In genomic region chr19:12777217-12778019, GRCh38 we compare ENCODE assay signal across 8 cellular contexts. TPM values are rescaled to one million over a fixed set of nuclear protein-coding genes. Genes with fewer than 3 reads are reported as not detected.
DNase-seq lines count a peak whose midpoint lies in the region; ATAC-seq and TF ChIP-seq lines count a peak whose summit lies in the region.

No MANE protein-coding gene starts in this region.

- no peak overlapping the region for H3K27ac ChIP-seq in H9 (ENCODE audit: insufficient read length, low read depth, low read length)
- peak overlapping the region; percentile 90 for H3K27ac ChIP-seq in cingulate gyrus (ENCODE audit: low read depth, low read length)
- H3K27ac ChIP-seq in layer of hippocampus (ENCODE audit: low read depth, low read length) = peak overlapping the region; percentile 91

- H3K4me3 Mint-ChIP-seq in H9 = peak overlapping the region; percentile 69 to 85

- no peak overlapping the region for H2BK120ac ChIP-seq in H9 (ENCODE audit: low read depth, low read length, poor library complexity, severe bottlenecking)

- no peak overlapping the region for H2BK15ac ChIP-seq in H9 (ENCODE audit: low read depth, low read length)

- H3K79me1 ChIP-seq in H9 (ENCODE audit: insufficient read depth, low read depth, low read length, poor library complexity, severe bottlenecking) = no peaks in the 10 kb centered on the region

- no CpG with 5 or more reads among the region's 43 CpGs for WGBS in H9 (ENCODE audit: extremely low coverage, insufficient read length, low lambda C conversion rate)

- no peak overlapping the region for H4K8ac ChIP-seq in H9 (replicated peaks; ENCODE audit: insufficient read length, low read depth, low read length)

- H4K20me1 ChIP-seq in H9 (ENCODE audit: control insufficient read depth, insufficient read depth, insufficient read length) = no peaks in the 10 kb centered on the region

- no peak for ATAC-seq in HG03280 (IDR thresholded peaks at IDR 0.05; ENCODE audit: unreplicated experiment)

- H3K27me3 Mint-ChIP-seq in H9 (ENCODE audit: low read depth) = no peaks in the 10 kb centered on the region; the same call in 1 of the 2 replicates

- H3K4me2 ChIP-seq in H9 (ENCODE audit: insufficient read depth, insufficient read length, low read length) = peak overlapping the region; percentile 78

- peaks cover 18% of the 10 kb centered on the region for H3K23me2 ChIP-seq in H9 (ENCODE audit: insufficient read length, low read depth, low read length, poor library complexity, severe bottlenecking)

- H3K9me3 ChIP-seq in H9 (ENCODE audit: control insufficient read depth, low read depth, low read length) = no peaks in the 10 kb centered on the region

- no peak overlapping the region for H3K4ac ChIP-seq in H9 (ENCODE audit: low read depth, low read length)

- no peak overlapping the region for H3K23ac ChIP-seq in H9 (ENCODE audit: insufficient read length, low read depth, low read length)

- DNase-seq in CD1c-positive myeloid dendritic cell (ENCODE audit: extremely low spot score) (peak; percentile 90), H9 (peak; percentile 84), NCI-H2196 treated with DMSO at 0.1 percent for 48 hours (lab: John Stamatoyannopoulos, UW; ENCODE audit: unreplicated experiment) (peak; percentile 73)
- peak; percentile 71 for DNase-seq in activated CD4-positive, alpha-beta T cell treated with anti-CD3 and anti-CD28 coated beads for 1 hour
- DNase-seq in stimulated activated CD4-positive, alpha-beta T cell treated with anti-CD3 and anti-CD28 coated beads, Interleukin-1b, Interleukin-23, amount 100 ng/mL, for 4 hours (ENCODE audit: low read depth in 2 of 2) = peak; percentile 81 to 83

- no peaks in the 10 kb centered on the region for H3K4me1 ChIP-seq in H9 (ENCODE audit: insufficient read depth, low read length)

- no peak overlapping the region for H3K56ac ChIP-seq in H9 (ENCODE audit: insufficient read length, low read depth, low read length)

- H3K4me1 Mint-ChIP-seq in H9 = peaks cover 24 to 25% of the 10 kb centered on the region in 2 experiments

- no peaks in the 10 kb centered on the region for H3K9me3 Mint-ChIP-seq in H9

- H2AK5ac ChIP-seq in H9 (ENCODE audit: insufficient read length, low read length) = no peak overlapping the region

- H3K36me3 Mint-ChIP-seq in H9 (ENCODE audit: insufficient read depth in 1 of 3, low read depth in 3 of 3) = peaks cover 8 to 17% (median 13%) of the 10 kb centered on the region in 3 experiments; a peak in 6 of 7 replicates

- TF ChIP-seq CTCF in H9 (conservative IDR thresholded peaks at IDR 0.05) = peak; percentile 98

- H3K18ac ChIP-seq in H9 (ENCODE audit: insufficient read length, low read depth, low read length) = no peak overlapping the region

- H3K27ac Mint-ChIP-seq in H9 = no peak overlapping the region

- H3K79me2 ChIP-seq in H9 (ENCODE audit: insufficient read depth, low read length) = no peaks in the 10 kb centered on the region

- no peak overlapping the region for H3K9ac ChIP-seq in H9 (ENCODE audit: extremely low read depth, insufficient read length, low read length)

- H3K27me3 ChIP-seq in H9 (ENCODE audit: insufficient read depth, low read length) (no peaks in the 10 kb centered on the region), layer of hippocampus (ENCODE audit: control insufficient read depth, insufficient read depth, low read length) (no peaks in the 10 kb centered on the region)

- no peak overlapping the region for H3T11ph ChIP-seq in H9 (ENCODE audit: low read length)

- H3K14ac ChIP-seq in H9 (ENCODE audit: insufficient read depth, low read length) = no peak overlapping the region

- no peak overlapping the region for H4K5ac ChIP-seq in H9 (ENCODE audit: insufficient read length, low read depth, low read length)

- H2AFZ ChIP-seq in H9 (ENCODE audit: low read length) = no peak overlapping the region

- no peak overlapping the region for H4K91ac ChIP-seq in H9 (ENCODE audit: insufficient read length, low read depth, low read length)

- H2BK20ac ChIP-seq in H9 (ENCODE audit: low read depth, low read length, poor library complexity, severe bottlenecking) = no peak overlapping the region

- no peak overlapping the region for H2BK5ac ChIP-seq in H9 (ENCODE audit: insufficient read length, low read length)

- no peak overlapping the region for H2BK12ac ChIP-seq in H9 (ENCODE audit: insufficient read length, low read depth, low read length)

RNA-seq across cellular contexts. Expression of gene HOOK2, which starts 2.1 kb away (rescaled TPM):
- total RNA-seq in H9 (2021) = 56.8 and 64.7 TPM in 2 replicates

RNA-seq across cellular contexts. Expression of gene JUNB, which starts 13.9 kb away (rescaled TPM):
- total RNA-seq in H9 (2021) = 15.9 and 18.0 TPM in 2 replicates

RNA-seq across cellular contexts. Expression of gene PRDX2, which starts 24.2 kb away (rescaled TPM):
- 468 and 485 TPM in 2 replicates for total RNA-seq in H9 (2021)

RNA-seq across cellular contexts. Expression of gene THSD8, which starts 24.5 kb away (rescaled TPM):
- total RNA-seq in H9 (2021) = 45.8 and 48.1 TPM in 2 replicates

RNA-seq across cellular contexts. Expression of gene BEST2, which starts 25.8 kb away (rescaled TPM):
- total RNA-seq in H9 (2021) = 1.6 and 2.0 TPM in 2 replicates
